ENCODE assay signal across 28 cellular contexts in genomic region chrX:31287861-31288260, GRCh38.
"Had no signal": no experiment of that assay in that cellular context is flagged by ENCODE, and none has a peak within 500 bp of the region (broad histone marks: within the 10 kb centered on the region; RNA-seq: fewer than 3 reads in every experiment).

No MANE protein-coding gene starts in this region.

- H3K27me3 Mint-ChIP-seq: activated B cell treated with CpG ODN at 0.5 μM for 24 hours; activated CD8-positive, alpha-beta memory T cell treated with anti-CD3 and anti-CD28 coated beads, Interleukin-2, amount 10 ng/mL, durations not matched to agents 7 days and 5 days; activated naive CD4-positive, alpha-beta T cell treated with anti-CD3 and anti-CD28 coated beads, Interleukin-2, amount 10 ng/mL, durations not matched to agents 7 days and 5 days; activated naive CD8-positive, alpha-beta T cell treated with anti-CD3 and anti-CD28 coated beads for 36 hours had no signal

- H3K4me2 ChIP-seq: KMS-11 had no signal

- H3K36me3 ChIP-seq: brain microvascular endothelial cell, MG63 had no signal

- H3K9me3 ChIP-seq: MG63 had no signal

- ATAC-seq: activated CD8-positive, alpha-beta memory T cell treated with anti-CD3 and anti-CD28 coated beads, Interleukin-2, amount 10 ng/mL, durations not matched to agents 7 days and 5 days; activated T-cell treated with anti-CD3 and anti-CD28 coated beads, Interleukin-2, amount 50 U/mL, for 4 hours; PC-3 had no signal

- H3K27me3 ChIP-seq: brain microvascular endothelial cell, MG63 had no signal

- H3K27ac ChIP-seq: brain microvascular endothelial cell, KMS-11 had no signal

- H3K9ac ChIP-seq: KMS-11 had no signal

- H3K36me3 Mint-ChIP-seq: activated CD8-positive, alpha-beta memory T cell treated with anti-CD3 and anti-CD28 coated beads, Interleukin-2, amount 10 ng/mL, durations not matched to agents 7 days and 5 days; activated naive CD4-positive, alpha-beta T cell treated with anti-CD3 and anti-CD28 coated beads, Interleukin-2, amount 10 ng/mL, durations not matched to agents 7 days and 5 days; activated naive CD8-positive, alpha-beta T cell treated with anti-CD3 and anti-CD28 coated beads for 36 hours had no signal

- H3K4me1 Mint-ChIP-seq: activated B cell treated with CpG ODN at 0.5 μM for 24 hours; activated CD4-positive, alpha-beta T cell treated with anti-CD3 and anti-CD28 coated beads, Interleukin-2, amount 10 ng/mL, durations not matched to agents 24 days and 14 days; activated CD8-positive, alpha-beta memory T cell treated with anti-CD3 and anti-CD28 coated beads, Interleukin-2, amount 10 ng/mL, durations not matched to agents 7 days and 5 days; activated naive CD4-positive, alpha-beta T cell treated with anti-CD3 and anti-CD28 coated beads, Interleukin-2, amount 10 ng/mL, durations not matched to agents 7 days and 5 days; activated naive CD8-positive, alpha-beta T cell treated with anti-CD3 and anti-CD28 coated beads for 36 hours had no signal

- H3K4me3 ChIP-seq: MG63 had no signal

- H3K4me3 Mint-ChIP-seq: activated B cell treated with CpG ODN at 0.5 μM for 24 hours; activated CD4-positive, alpha-beta T cell treated with anti-CD3 and anti-CD28 coated beads, Interleukin-2, amount 10 ng/mL, durations not matched to agents 24 days and 14 days; activated CD8-positive, alpha-beta memory T cell treated with anti-CD3 and anti-CD28 coated beads, Interleukin-2, amount 10 ng/mL, durations not matched to agents 7 days and 5 days; activated naive CD4-positive, alpha-beta T cell treated with anti-CD3 and anti-CD28 coated beads, Interleukin-2, amount 10 ng/mL, durations not matched to agents 7 days and 5 days; activated naive CD8-positive, alpha-beta T cell treated with anti-CD3 and anti-CD28 coated beads for 36 hours; activated T-cell treated with anti-CD3 and anti-CD28 coated beads, Interleukin-2, amount 50 U/mL, for 4 hours; T-helper 1 cell treated with Interleukin-12 subunit alpha and Interleukin-12 subunit beta and Interleukin-4 antibody, amounts not matched to agents 30 μg/mL and 1 μg/mL, for 36 hours had no signal

- H3K27ac Mint-ChIP-seq: activated B cell treated with CpG ODN at 0.5 μM for 24 hours; activated CD4-positive, alpha-beta T cell treated with anti-CD3 and anti-CD28 coated beads, Interleukin-2, amount 10 ng/mL, durations not matched to agents 24 days and 14 days; activated CD8-positive, alpha-beta memory T cell treated with anti-CD3 and anti-CD28 coated beads, Interleukin-2, amount 10 ng/mL, durations not matched to agents 7 days and 5 days; activated naive CD4-positive, alpha-beta T cell treated with anti-CD3 and anti-CD28 coated beads, Interleukin-2, amount 10 ng/mL, durations not matched to agents 7 days and 5 days; activated naive CD8-positive, alpha-beta T cell treated with anti-CD3 and anti-CD28 coated beads for 36 hours; activated T-helper 2 cell treated with anti-CD3 and anti-CD28 coated beads, Interferon-gamma antibody, Interleukin-2, Interleukin-4, amounts not matched to agents 10 μg/mL and 5 μg/mL and 100 μg/mL, durations not matched to agents 14 hours and 24 hours and 36 hours; T-helper 1 cell treated with Interleukin-12 subunit alpha and Interleukin-12 subunit beta and Interleukin-4 antibody, amounts not matched to agents 30 μg/mL and 1 μg/mL, for 36 hours had no signal

- DNase-seq: activated B cell treated with CpG ODN at 0.5 μM for 24 hours; activated CD4-positive, alpha-beta T cell treated with anti-CD3 and anti-CD28 coated beads for 1 hour; activated CD4-positive, alpha-beta T cell treated with anti-CD3 and anti-CD28 coated beads, Interleukin-2, amount 10 ng/mL, durations not matched to agents 24 days and 14 days; activated CD4-positive, alpha-beta T cell treated with anti-CD3 and anti-CD28 coated beads, Interleukin-2, amount 50 U/mL, for 48 hours; activated CD8-positive, alpha-beta memory T cell treated with anti-CD3 and anti-CD28 coated beads, Interleukin-2, amount 10 ng/mL, durations not matched to agents 7 days and 5 days; activated gamma-delta T cell treated with Interleukin-2 at 50 U/mL for 16 hours; activated naive CD4-positive, alpha-beta T cell treated with anti-CD3 and anti-CD28 coated beads, Interleukin-2, amount 10 ng/mL, durations not matched to agents 7 days and 5 days; activated naive CD8-positive, alpha-beta T cell treated with anti-CD3 and anti-CD28 coated beads for 36 hours; activated T-cell treated with anti-CD3 and anti-CD28 coated beads, Interleukin-2, amount 50 U/mL, for 4 hours; brain microvascular endothelial cell; MG63; MV-4-11; NCI-H1105; NCI-H1436 treated with DMSO at 0.1 percent for 48 hours; NCI-H187; NCI-H2081; NCI-H2171; NCI-H226; NCI-H510A; NCI-H526 treated with DMSO at 0.1 percent for 48 hours; PC-3; SHP77; T-helper 9 cell had no signal

- FAIRE-seq: RCC 7860, TTC549 had no signal
